Comparison of ENCODE assay signal across 1 cellular context in genomic region chr9:120587357-120587756, GRCh38.
TF ChIP-seq lines count a peak whose summit lies in the region.

No MANE protein-coding gene starts in this region.

TF ChIP-seq in K562, 482 proteins besides CTCF, POLR2A, EP300 and RAD21 (continued from another document):
- TF ChIP-seq MITF (IDR thresholded peaks at IDR 0.05) (no peak), SIX5 (IDR thresholded peaks at IDR 0.05; ENCODE audit: borderline replicate concordance in 1 of 2, insufficient read depth in 1 of 2, low read depth in 1 of 2, low read length in 2 of 2) (no peak), CBX5 (IDR thresholded peaks at IDR 0.05; ENCODE audit: borderline replicate concordance, low read depth) (no peak), HMBOX1 (IDR thresholded peaks at IDR 0.05) (no peak), ZNF444 (CRISPR knock-in tag; IDR thresholded peaks at IDR 0.05) (no peak)
